Comparison of ENCODE assay signal across 8 cellular contexts in genomic region chr16:87463722-87464690, GRCh38. TPM values are rescaled to one million over a fixed set of nuclear protein-coding genes. Genes with fewer than 3 reads are reported as not detected.
DNase-seq lines count a peak whose midpoint lies in the region; ATAC-seq and TF ChIP-seq lines count a peak whose summit lies in the region.

No MANE protein-coding gene starts in this region.

- peaks cover 27 to 70% (median 39%) of the 10 kb centered on the region in 4 donors for H3K4me1 Mint-ChIP-seq in CD4-positive, CD25-positive, alpha-beta regulatory T cell
- H3K4me1 Mint-ChIP-seq in IgD-negative memory B cell = peaks cover 15 to 20% (median 16%) of the 10 kb centered on the region in 3 donors

- no peak for TF ChIP-seq CTCF in foreskin fibroblast (IDR thresholded peaks at IDR 0.05; ENCODE audit: low read depth, low read length)
- TF ChIP-seq CTCF in retinal pigment epithelial cell (conservative IDR thresholded peaks at IDR 0.05; ENCODE audit: low read depth, low read length) = no peak

- peak overlapping the region; percentile 92 to 99 (median 96) for H3K27ac Mint-ChIP-seq in CD4-positive, CD25-positive, alpha-beta regulatory T cell
- peak overlapping the region in 2 of 3 donors; percentile 56 to 67 for H3K27ac Mint-ChIP-seq in IgD-negative memory B cell

- no peaks in the 10 kb centered on the region for H3K9me3 Mint-ChIP-seq in CD4-positive, CD25-positive, alpha-beta regulatory T cell
- H3K9me3 Mint-ChIP-seq in IgD-negative memory B cell = no peaks in the 10 kb centered on the region

- peaks cover 3% of the 10 kb centered on the region for H3K36me3 ChIP-seq in CD4-positive, CD25-positive, alpha-beta regulatory T cell (ENCODE audit: control insufficient read depth, insufficient read depth, low read length)

- peak overlapping the region; percentile 35 for H3K27ac ChIP-seq in CD4-positive, CD25-positive, alpha-beta regulatory T cell (ENCODE audit: insufficient read depth, low read length, poor library complexity, severe bottlenecking)

- ATAC-seq in CD4-positive, CD25-positive, alpha-beta regulatory T cell (ENCODE audit: low read depth in 2 of 2) = peak; percentile 34 to 52
- no peak for ATAC-seq in GM18858 (IDR thresholded peaks at IDR 0.05; ENCODE audit: unreplicated experiment)

- H3K4me1 ChIP-seq in CD4-positive, CD25-positive, alpha-beta regulatory T cell (ENCODE audit: control insufficient read depth, insufficient read depth, low read length, poor library complexity, severe bottlenecking) = peaks cover 30% of the 10 kb centered on the region

- peaks cover under 1% of the 10 kb centered on the region for H3K36me3 Mint-ChIP-seq in CD4-positive, CD25-positive, alpha-beta regulatory T cell
- H3K36me3 Mint-ChIP-seq in IgD-negative memory B cell = no peaks in the 10 kb centered on the region

- H3K27me3 Mint-ChIP-seq in CD4-positive, CD25-positive, alpha-beta regulatory T cell = no peaks in the 10 kb centered on the region
- peaks cover 7% of the 10 kb centered on the region for H3K27me3 Mint-ChIP-seq in IgD-negative memory B cell

- H3K27me3 ChIP-seq in CD4-positive, CD25-positive, alpha-beta regulatory T cell (ENCODE audit: control insufficient read depth, insufficient read depth, low read length) = no peaks in the 10 kb centered on the region

- H3K4me3 Mint-ChIP-seq in CD4-positive, CD25-positive, alpha-beta regulatory T cell = peak overlapping the region; percentile 27 to 83 (median 65)
- peak overlapping the region in 1 of 4 donors; percentile 27 for H3K4me3 Mint-ChIP-seq in IgD-negative memory B cell

- peak overlapping the region; percentile 62 for H3K4me3 ChIP-seq in CD4-positive, CD25-positive, alpha-beta regulatory T cell (ENCODE audit: low read depth, low read length)
- H3K4me3 ChIP-seq in foreskin fibroblast (ENCODE audit: low read depth in 1 of 2, low read length in 2 of 2) = peak overlapping the region; percentile 31 to 41
- H3K4me3 ChIP-seq in retinal pigment epithelial cell (ENCODE audit: low read length) = peak overlapping the region; percentile 3

- DNase-seq in CD4-positive, CD25-positive, alpha-beta regulatory T cell = peak in 1 of 3 donors; percentile 53
- DNase-seq in activated T-cell treated with anti-CD3 and anti-CD28 coated beads for 48 hours (ENCODE audit: low read depth) (peak; percentile 34), foreskin fibroblast (peak; percentile 73 to 81), retinal pigment epithelial cell (ENCODE audit: low read depth) (no peak), NCI-H524 (lab: John Stamatoyannopoulos, UW) (no peak), NCI-H1436 (lab: John Stamatoyannopoulos, UW) (no peak)

- no peaks in the 10 kb centered on the region for H3K9me3 ChIP-seq in CD4-positive, CD25-positive, alpha-beta regulatory T cell (ENCODE audit: control insufficient read depth in 2 of 2, low read length in 2 of 2)

RNA-seq across cellular contexts. Expression of gene ZCCHC14, which starts 28.8 kb away (rescaled TPM):
- total RNA-seq in CD4-positive, CD25-positive, alpha-beta regulatory T cell = 33.7 TPM
- 1 to 10 TPM; 1.6 to 2.2 (median 1.8) TPM for polyA plus RNA-seq in CD4-positive, CD25-positive, alpha-beta regulatory T cell
- 0.53 TPM for polyA plus RNA-seq in IgD-negative memory B cell

Comparison
In these comparisons a context has a peak if more than half of its experiments do, and no peak if none do; other contexts are left out.
1. DNase-seq: peak in activated T-cell treated with anti-CD3 and anti-CD28 coated beads for 48 hours (single experiment) and foreskin fibroblast (2 of 2); none in retinal pigment epithelial cell (single experiment), NCI-H524 (0 of 2) and NCI-H1436 (single experiment).
2. H3K4me3 ChIP-seq: peak in every context shown above with its lines; median percentile 62 in CD4-positive, CD25-positive, alpha-beta regulatory T cell; 36 in foreskin fibroblast; 3 in retinal pigment epithelial cell.